In genomic region chr13:24747248-24748151, GRCh38 we compare ENCODE assay signal across 9 cellular contexts. TPM values are rescaled to one million over a fixed set of nuclear protein-coding genes. Genes with fewer than 3 reads are reported as not detected.
DNase-seq lines count a peak whose midpoint lies in the region; ATAC-seq and TF ChIP-seq lines count a peak whose summit lies in the region.
"Had no signal": no experiment of that assay in that cellular context is flagged by ENCODE, and none has a peak within 500 bp of the region (broad histone marks: within the 10 kb centered on the region; RNA-seq: fewer than 3 reads in every experiment).

No MANE protein-coding gene starts in this region.

- H3K79me1 ChIP-seq in trophoblast cell (ENCODE audit: low read length), result no peaks in the 10 kb centered on the region

- H2BK12ac ChIP-seq in trophoblast cell (ENCODE audit: low read length), result no peak overlapping the region

- no peak overlapping the region for H3K4ac ChIP-seq in trophoblast cell (ENCODE audit: low read depth, low read length)

- H3K9ac ChIP-seq in trophoblast cell (ENCODE audit: low read length), result no peak overlapping the region

- H2BK5ac ChIP-seq in trophoblast cell (ENCODE audit: low read depth, low read length, poor library complexity), result no peak overlapping the region

- no peak overlapping the region for H3K18ac ChIP-seq in trophoblast cell (ENCODE audit: low read length)

- peak overlapping the region; percentile 90 for H3K4me2 ChIP-seq in trophoblast cell (ENCODE audit: low read length)

- H3K23ac ChIP-seq in trophoblast cell (ENCODE audit: low read length), result no peak overlapping the region

- no peak overlapping the region for H3K14ac ChIP-seq in trophoblast cell (ENCODE audit: low read length)

- H3K4me1 ChIP-seq in Peyer's patch (peaks cover 0 to 24% (median 2%) of the 10 kb centered on the region in 4 donors), trophoblast cell (ENCODE audit: control insufficient read depth in 1 of 2, insufficient read depth in 2 of 2, low read length in 2 of 2) (peaks cover 14 to 18% of the 10 kb centered on the region in 2 experiments), BE2C (no peaks in the 10 kb centered on the region)

- TF ChIP-seq CTCF in Peyer's patch (IDR thresholded peaks at IDR 0.05) (no peak), epithelial cell of proximal tubule (conservative IDR thresholded peaks at IDR 0.05; ENCODE audit: low read depth, low read length) (no peak), BE2C (IDR thresholded peaks at IDR 0.05; ENCODE audit: low read depth, low read length) (no peak)

- H3K27ac ChIP-seq in Peyer's patch (no peak overlapping the region), trophoblast cell (ENCODE audit: low read depth, low read length) (no peak overlapping the region)

- no peak overlapping the region for H2BK120ac ChIP-seq in trophoblast cell (ENCODE audit: insufficient read depth, low read length, poor library complexity)

- H3K27me3 ChIP-seq in Peyer's patch, result peaks cover 0 to 5% of the 10 kb centered on the region in 2 donors
- H3K27me3 ChIP-seq in trophoblast cell (ENCODE audit: insufficient read depth, low read length), result peaks cover 43% of the 10 kb centered on the region
- peaks cover 18% of the 10 kb centered on the region for H3K27me3 ChIP-seq in BE2C

- H3K36me3 ChIP-seq in Peyer's patch (no peaks in the 10 kb centered on the region), trophoblast cell (ENCODE audit: control insufficient read depth in 1 of 2, insufficient read depth in 2 of 2, low read length in 2 of 2) (no peaks in the 10 kb centered on the region), BE2C (no peaks in the 10 kb centered on the region)

- no peak overlapping the region for H4K8ac ChIP-seq in trophoblast cell (ENCODE audit: low read depth, low read length)

- TF ChIP-seq POLR2A in Peyer's patch (IDR thresholded peaks at IDR 0.05), result no peak

- peak overlapping the region; percentile 66 for H2AFZ ChIP-seq in trophoblast cell (ENCODE audit: insufficient read depth, low read length, poor library complexity)

- DNase-seq in NCI-H2227 (lab: John Stamatoyannopoulos, UW; ENCODE audit: unreplicated experiment) (peak; percentile 27), NCI-H2227 treated with DMSO at 0.1 percent for 48 hours (lab: John Stamatoyannopoulos, UW) (no peak), Peyer's patch (no peak), epithelial cell of proximal tubule (ENCODE audit: low read depth) (no peak), trophoblast cell (peak in 1 of 2 donors; percentile 11), BE2C (no peak)
- DNase-seq: DND-41 had no signal

- no peak overlapping the region for H2AK5ac ChIP-seq in trophoblast cell (ENCODE audit: low read length)

- no peak overlapping the region for H4K12ac ChIP-seq in trophoblast cell (ENCODE audit: low read depth, low read length)

- H4K91ac ChIP-seq in trophoblast cell (ENCODE audit: low read depth, low read length), result no peak overlapping the region

- WGBS in trophoblast cell (ENCODE audit: extremely low coverage, insufficient coverage, insufficient read length), result no CpG with 5 or more reads among the region's 68 CpGs

- peak overlapping the region in 3 of 4 donors; percentile 13 to 39 (median 38) for H3K4me3 ChIP-seq in Peyer's patch
- H3K4me3 ChIP-seq in epithelial cell of proximal tubule (ENCODE audit: low read depth, low read length), result peak overlapping the region; percentile 33
- peak overlapping the region; percentile 65 for H3K4me3 ChIP-seq in trophoblast cell (ENCODE audit: low read depth, low read length)
- no peak overlapping the region for H3K4me3 ChIP-seq in BE2C (ENCODE audit: low read depth, low read length)

- H3K79me2 ChIP-seq in trophoblast cell (ENCODE audit: control insufficient read depth, insufficient read depth, low read length, poor library complexity), result no peaks in the 10 kb centered on the region

- ATAC-seq in HG03025 (IDR thresholded peaks at IDR 0.05; ENCODE audit: low FRiP score, unreplicated experiment) (no peak), HG02938 (IDR thresholded peaks at IDR 0.05; ENCODE audit: unreplicated experiment) (no peak)

- H3K9me3 ChIP-seq in Peyer's patch (no peaks in the 10 kb centered on the region), trophoblast cell (ENCODE audit: insufficient read depth, low read depth, low read length) (peaks cover 14% of the 10 kb centered on the region), BE2C (no peaks in the 10 kb centered on the region)

RNA-seq across cellular contexts. Expression of gene RNF17, which starts 16.5 kb away (rescaled TPM):
- total RNA-seq in Peyer's patch, result not detected
- total RNA-seq in epithelial cell of proximal tubule, result 0.65 and 1.8 TPM in 2 replicates
- not detected in 2 replicates for polyA plus RNA-seq in trophoblast cell (2013)
- not detected for polyA plus RNA-seq in BE2C (2012; ENCODE audit: insufficient read depth, insufficient read length, low read depth)
